Comparison of ENCODE assay signal across 1 cellular context in the genomic region with DNA sequence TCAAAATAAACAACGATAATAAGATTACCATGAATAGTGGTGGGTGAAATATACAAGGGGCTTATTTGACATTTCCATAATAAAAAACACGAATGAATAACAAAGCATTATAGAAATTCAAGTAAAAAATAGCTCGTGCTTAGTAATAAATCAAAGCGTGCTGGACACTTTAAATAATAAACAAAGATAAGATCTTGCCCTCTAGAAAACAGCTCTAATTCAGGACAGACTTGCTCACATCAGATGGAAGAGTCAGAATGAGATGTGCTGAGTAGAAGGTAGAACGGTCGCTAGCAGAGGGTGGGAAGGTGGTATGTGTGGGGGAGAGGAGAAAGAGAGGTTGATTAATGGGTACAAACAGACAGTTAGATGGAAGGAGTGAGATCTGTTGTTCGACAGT.
A peak's percentile ranks its signal among the peaks of the same experiment; 100 is the strongest.
TF ChIP-seq lines count a peak whose summit lies in the region.

No MANE protein-coding gene starts in this region.

TF ChIP-seq in K562, 482 proteins besides CTCF, POLR2A, EP300 and RAD21:
- TF ChIP-seq, protein P1, sequence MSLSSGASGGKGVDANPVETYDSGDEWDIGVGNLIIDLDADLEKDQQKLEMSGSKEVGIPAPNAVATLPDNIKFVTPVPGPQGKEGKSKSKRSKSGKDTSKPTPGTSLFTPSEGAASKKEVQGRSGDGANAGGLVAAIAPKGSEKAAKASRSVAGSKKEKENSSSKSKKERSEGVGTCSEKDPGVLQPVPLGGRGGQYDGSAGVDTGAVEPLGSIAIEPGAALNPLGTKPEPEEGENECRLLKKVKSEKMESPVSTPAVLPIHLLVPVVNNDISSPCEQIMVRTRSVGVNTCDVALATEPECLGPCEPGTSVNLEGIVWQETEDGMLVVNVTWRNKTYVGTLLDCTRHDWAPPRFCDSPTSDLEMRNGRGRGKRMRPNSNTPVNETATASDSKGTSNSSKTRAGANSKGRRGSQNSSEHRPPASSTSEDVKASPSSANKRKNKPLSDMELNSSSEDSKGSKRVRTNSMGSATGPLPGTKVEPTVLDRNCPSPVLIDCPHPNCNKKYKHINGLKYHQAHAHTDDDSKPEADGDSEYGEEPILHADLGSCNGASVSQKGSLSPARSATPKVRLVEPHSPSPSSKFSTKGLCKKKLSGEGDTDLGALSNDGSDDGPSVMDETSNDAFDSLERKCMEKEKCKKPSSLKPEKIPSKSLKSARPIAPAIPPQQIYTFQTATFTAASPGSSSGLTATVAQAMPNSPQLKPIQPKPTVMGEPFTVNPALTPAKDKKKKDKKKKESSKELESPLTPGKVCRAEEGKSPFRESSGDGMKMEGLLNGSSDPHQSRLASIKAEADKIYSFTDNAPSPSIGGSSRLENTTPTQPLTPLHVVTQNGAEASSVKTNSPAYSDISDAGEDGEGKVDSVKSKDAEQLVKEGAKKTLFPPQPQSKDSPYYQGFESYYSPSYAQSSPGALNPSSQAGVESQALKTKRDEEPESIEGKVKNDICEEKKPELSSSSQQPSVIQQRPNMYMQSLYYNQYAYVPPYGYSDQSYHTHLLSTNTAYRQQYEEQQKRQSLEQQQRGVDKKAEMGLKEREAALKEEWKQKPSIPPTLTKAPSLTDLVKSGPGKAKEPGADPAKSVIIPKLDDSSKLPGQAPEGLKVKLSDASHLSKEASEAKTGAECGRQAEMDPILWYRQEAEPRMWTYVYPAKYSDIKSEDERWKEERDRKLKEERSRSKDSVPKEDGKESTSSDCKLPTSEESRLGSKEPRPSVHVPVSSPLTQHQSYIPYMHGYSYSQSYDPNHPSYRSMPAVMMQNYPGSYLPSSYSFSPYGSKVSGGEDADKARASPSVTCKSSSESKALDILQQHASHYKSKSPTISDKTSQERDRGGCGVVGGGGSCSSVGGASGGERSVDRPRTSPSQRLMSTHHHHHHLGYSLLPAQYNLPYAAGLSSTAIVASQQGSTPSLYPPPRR (CRISPR knock-in tag; IDR thresholded peaks at IDR 0.05; ENCODE audit: borderline replicate concordance), result no peak
- TF ChIP-seq THRAP3 (IDR thresholded peaks at IDR 0.05; ENCODE audit: borderline replicate concordance) (no peak), MEIS2 (IDR thresholded peaks at IDR 0.05; ENCODE audit: partially characterized antibody) (peak; percentile 52), PURB (CRISPR knock-in tag; IDR thresholded peaks at IDR 0.05; ENCODE audit: low read depth) (no peak), ATF7 (IDR thresholded peaks at IDR 0.05) (no peak), SAFB (IDR thresholded peaks at IDR 0.05; ENCODE audit: borderline replicate concordance, low read depth, low read length) (no peak)
- TF ChIP-seq, protein P2, sequence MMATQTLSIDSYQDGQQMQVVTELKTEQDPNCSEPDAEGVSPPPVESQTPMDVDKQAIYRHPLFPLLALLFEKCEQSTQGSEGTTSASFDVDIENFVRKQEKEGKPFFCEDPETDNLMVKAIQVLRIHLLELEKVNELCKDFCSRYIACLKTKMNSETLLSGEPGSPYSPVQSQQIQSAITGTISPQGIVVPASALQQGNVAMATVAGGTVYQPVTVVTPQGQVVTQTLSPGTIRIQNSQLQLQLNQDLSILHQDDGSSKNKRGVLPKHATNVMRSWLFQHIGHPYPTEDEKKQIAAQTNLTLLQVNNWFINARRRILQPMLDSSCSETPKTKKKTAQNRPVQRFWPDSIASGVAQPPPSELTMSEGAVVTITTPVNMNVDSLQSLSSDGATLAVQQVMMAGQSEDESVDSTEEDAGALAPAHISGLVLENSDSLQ (IDR thresholded peaks at IDR 0.05), result peak; percentile 38; the same call in 1 of the 2 replicates
